1 cellular context compared by ENCODE assay signal in the genomic region with DNA sequence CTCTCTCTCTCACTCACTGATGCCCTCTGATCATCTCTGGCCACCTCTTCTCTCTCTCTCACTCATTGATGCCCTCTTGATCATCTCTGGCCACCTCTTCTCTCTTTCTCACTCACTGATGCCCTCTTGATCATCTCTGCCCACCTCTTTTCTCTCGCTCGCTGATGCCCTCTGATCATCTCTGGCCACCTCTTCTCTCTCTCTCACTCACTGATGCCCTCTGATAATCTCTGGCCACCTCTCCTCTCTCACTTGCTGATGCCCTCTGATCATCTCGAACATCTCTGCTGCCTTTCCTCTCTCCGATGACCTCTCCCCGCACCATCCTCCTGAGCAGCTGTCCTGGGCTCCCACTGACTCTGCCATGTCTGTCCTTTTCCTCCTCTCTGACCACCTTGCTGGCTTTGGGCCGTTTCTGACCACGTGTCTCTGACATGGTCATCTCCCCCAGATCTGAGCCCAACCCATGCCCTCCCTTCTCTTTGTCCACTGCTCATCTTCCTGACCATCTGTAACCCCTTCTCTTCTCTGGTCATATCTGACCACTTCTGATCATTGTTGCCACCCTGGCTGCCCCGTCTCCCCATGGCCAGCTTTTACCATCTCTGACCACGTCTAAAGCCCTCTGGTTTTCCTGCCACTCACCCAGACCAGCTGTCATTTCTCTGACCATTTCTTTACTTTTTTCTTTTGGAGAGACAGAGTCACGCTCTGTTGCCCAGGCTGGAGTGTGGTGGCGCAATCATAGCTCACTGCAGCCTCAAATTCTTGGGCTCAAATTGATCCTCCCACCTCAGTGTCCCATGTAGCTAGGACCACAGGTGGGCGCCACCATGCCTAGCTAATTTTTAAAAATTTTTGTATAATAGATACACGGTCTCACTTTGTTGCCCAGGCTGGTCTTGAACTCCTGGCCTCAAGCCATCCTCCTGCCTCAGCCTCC.
TF ChIP-seq lines count a peak whose summit lies in the region.

No MANE protein-coding gene starts in this region.

TF ChIP-seq in HCT116, 20 proteins besides CTCF, POLR2A, EP300 and RAD21:
- TF ChIP-seq, protein P1, sequence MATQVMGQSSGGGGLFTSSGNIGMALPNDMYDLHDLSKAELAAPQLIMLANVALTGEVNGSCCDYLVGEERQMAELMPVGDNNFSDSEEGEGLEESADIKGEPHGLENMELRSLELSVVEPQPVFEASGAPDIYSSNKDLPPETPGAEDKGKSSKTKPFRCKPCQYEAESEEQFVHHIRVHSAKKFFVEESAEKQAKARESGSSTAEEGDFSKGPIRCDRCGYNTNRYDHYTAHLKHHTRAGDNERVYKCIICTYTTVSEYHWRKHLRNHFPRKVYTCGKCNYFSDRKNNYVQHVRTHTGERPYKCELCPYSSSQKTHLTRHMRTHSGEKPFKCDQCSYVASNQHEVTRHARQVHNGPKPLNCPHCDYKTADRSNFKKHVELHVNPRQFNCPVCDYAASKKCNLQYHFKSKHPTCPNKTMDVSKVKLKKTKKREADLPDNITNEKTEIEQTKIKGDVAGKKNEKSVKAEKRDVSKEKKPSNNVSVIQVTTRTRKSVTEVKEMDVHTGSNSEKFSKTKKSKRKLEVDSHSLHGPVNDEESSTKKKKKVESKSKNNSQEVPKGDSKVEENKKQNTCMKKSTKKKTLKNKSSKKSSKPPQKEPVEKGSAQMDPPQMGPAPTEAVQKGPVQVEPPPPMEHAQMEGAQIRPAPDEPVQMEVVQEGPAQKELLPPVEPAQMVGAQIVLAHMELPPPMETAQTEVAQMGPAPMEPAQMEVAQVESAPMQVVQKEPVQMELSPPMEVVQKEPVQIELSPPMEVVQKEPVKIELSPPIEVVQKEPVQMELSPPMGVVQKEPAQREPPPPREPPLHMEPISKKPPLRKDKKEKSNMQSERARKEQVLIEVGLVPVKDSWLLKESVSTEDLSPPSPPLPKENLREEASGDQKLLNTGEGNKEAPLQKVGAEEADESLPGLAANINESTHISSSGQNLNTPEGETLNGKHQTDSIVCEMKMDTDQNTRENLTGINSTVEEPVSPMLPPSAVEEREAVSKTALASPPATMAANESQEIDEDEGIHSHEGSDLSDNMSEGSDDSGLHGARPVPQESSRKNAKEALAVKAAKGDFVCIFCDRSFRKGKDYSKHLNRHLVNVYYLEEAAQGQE (IDR thresholded peaks at IDR 0.05; ENCODE audit: low read depth), result no peak
- TF ChIP-seq CBX3 (IDR thresholded peaks at IDR 0.05; ENCODE audit: low read depth) (no peak), ELF1 (IDR thresholded peaks at IDR 0.05; ENCODE audit: borderline replicate concordance, low read depth) (no peak), SP1 (IDR thresholded peaks at IDR 0.05; ENCODE audit: low read depth) (no peak), SIN3A (IDR thresholded peaks at IDR 0.05; ENCODE audit: low read depth) (no peak), EZH2 (IDR thresholded peaks at IDR 0.05) (no peak), ZNF274 (IDR thresholded peaks at IDR 0.05; ENCODE audit: low read depth, low read length) (no peak), YY1 (IDR thresholded peaks at IDR 0.05; ENCODE audit: extremely low read depth, insufficient replicate concordance, low read depth, low read length) (no peak), JUND (IDR thresholded peaks at IDR 0.05) (no peak), SRF (IDR thresholded peaks at IDR 0.05; ENCODE audit: low read depth) (no peak), EGR1 (IDR thresholded peaks at IDR 0.05; ENCODE audit: low read depth) (no peak), ZFX (IDR thresholded peaks at IDR 0.05) (no peak), FOSL1 (IDR thresholded peaks at IDR 0.05; ENCODE audit: low read depth) (no peak), POLR2AphosphoS5 (IDR thresholded peaks at IDR 0.05; ENCODE audit: low read depth, low read length) (no peak), EZH2phosphoT487 (IDR thresholded peaks at IDR 0.05; ENCODE audit: borderline replicate concordance) (no peak), TCF7L2 (IDR thresholded peaks at IDR 0.05; ENCODE audit: borderline replicate concordance, extremely low read depth, insufficient read depth, insufficient read length) (no peak), CEBPB (IDR thresholded peaks at IDR 0.05; ENCODE audit: low read depth) (no peak)
- TF ChIP-seq, protein P2, sequence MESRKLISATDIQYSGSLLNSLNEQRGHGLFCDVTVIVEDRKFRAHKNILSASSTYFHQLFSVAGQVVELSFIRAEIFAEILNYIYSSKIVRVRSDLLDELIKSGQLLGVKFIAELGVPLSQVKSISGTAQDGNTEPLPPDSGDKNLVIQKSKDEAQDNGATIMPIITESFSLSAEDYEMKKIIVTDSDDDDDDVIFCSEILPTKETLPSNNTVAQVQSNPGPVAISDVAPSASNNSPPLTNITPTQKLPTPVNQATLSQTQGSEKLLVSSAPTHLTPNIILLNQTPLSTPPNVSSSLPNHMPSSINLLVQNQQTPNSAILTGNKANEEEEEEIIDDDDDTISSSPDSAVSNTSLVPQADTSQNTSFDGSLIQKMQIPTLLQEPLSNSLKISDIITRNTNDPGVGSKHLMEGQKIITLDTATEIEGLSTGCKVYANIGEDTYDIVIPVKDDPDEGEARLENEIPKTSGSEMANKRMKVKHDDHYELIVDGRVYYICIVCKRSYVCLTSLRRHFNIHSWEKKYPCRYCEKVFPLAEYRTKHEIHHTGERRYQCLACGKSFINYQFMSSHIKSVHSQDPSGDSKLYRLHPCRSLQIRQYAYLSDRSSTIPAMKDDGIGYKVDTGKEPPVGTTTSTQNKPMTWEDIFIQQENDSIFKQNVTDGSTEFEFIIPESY (IDR thresholded peaks at IDR 0.05; ENCODE audit: extremely low read depth, insufficient replicate concordance, low read length), result no peak
- TF ChIP-seq, protein P3, sequence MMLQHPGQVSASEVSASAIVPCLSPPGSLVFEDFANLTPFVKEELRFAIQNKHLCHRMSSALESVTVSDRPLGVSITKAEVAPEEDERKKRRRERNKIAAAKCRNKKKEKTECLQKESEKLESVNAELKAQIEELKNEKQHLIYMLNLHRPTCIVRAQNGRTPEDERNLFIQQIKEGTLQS (IDR thresholded peaks at IDR 0.05), result no peak
- TF ChIP-seq, protein P4, sequence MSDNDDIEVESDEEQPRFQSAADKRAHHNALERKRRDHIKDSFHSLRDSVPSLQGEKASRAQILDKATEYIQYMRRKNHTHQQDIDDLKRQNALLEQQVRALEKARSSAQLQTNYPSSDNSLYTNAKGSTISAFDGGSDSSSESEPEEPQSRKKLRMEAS (IDR thresholded peaks at IDR 0.05), result no peak
